ENCODE assay signal across 9 cellular contexts in genomic region chr9:5303840-5304795, GRCh38. TPM values are rescaled to one million over a fixed set of nuclear protein-coding genes. Genes with fewer than 3 reads are reported as not detected.
A peak's percentile ranks its signal among the peaks of the same experiment; 100 is the strongest.
DNase-seq lines count a peak whose midpoint lies in the region; ATAC-seq and TF ChIP-seq lines count a peak whose summit lies in the region.
"Not testable (repeated sequence)": the region's sequence is repeated elsewhere in the genome, so short reads cannot be mapped to it uniquely, and the experiment has no call there.
"Had no signal": no experiment of that assay in that cellular context is flagged by ENCODE, and none has a peak within 500 bp of the region (broad histone marks: within the 10 kb centered on the region; RNA-seq: fewer than 3 reads in every experiment).

Gene RLN2, minus strand, starts transcription at chr9:5304716. Its CDS starts 136 bp downstream, at chr9:5304580.

- not testable (repeated sequence) for H3K27ac Mint-ChIP-seq in activated naive CD8-positive, alpha-beta T cell treated with anti-CD3 and anti-CD28 coated beads, Interleukin-2, amount 50 U/mL, for 24 hours

- H3K79me2 ChIP-seq in SU-DHL-6 (ENCODE audit: insufficient read depth, low read length); hepatocyte: not testable (repeated sequence)

- H3K4me1 ChIP-seq in hepatocyte (ENCODE audit: insufficient read depth) = not testable (repeated sequence)

- H4K20me1 ChIP-seq in SU-DHL-6 (ENCODE audit: low read depth, low read length); hepatocyte (ENCODE audit: insufficient read depth, poor library complexity, severe bottlenecking): not testable (repeated sequence)

- peaks cover 23% of the 10 kb centered on the region for H3K4me1 Mint-ChIP-seq in activated naive CD8-positive, alpha-beta T cell treated with anti-CD3 and anti-CD28 coated beads, Interleukin-2, amount 50 U/mL, for 24 hours

- H3K27me3 Mint-ChIP-seq in activated naive CD8-positive, alpha-beta T cell treated with anti-CD3 and anti-CD28 coated beads, Interleukin-2, amount 50 U/mL, for 24 hours = not testable (repeated sequence)

- H3K9ac ChIP-seq in SU-DHL-6 (ENCODE audit: low read length) = not testable (repeated sequence)

- H3F3A ChIP-seq in SU-DHL-6 (ENCODE audit: insufficient read depth) = not testable (repeated sequence)

- not testable (repeated sequence) for TF ChIP-seq CTCF in SU-DHL-6 (IDR thresholded peaks at IDR 0.05; ENCODE audit: insufficient read depth, low read length, poor library complexity, severe bottlenecking); hepatocyte (IDR thresholded peaks at IDR 0.05; ENCODE audit: poor library complexity); retinal pigment epithelial cell (conservative IDR thresholded peaks at IDR 0.05; ENCODE audit: low read depth, low read length)

- not testable (repeated sequence) for H3K27me3 ChIP-seq in SU-DHL-6 (ENCODE audit: low read length); hepatocyte

- H2AFZ ChIP-seq in SU-DHL-6 (ENCODE audit: low read depth, low read length, severe bottlenecking) = peak within 1 kb of the TSS; percentile 94
- not testable (repeated sequence) for H2AFZ ChIP-seq in hepatocyte

- H3K4me2 ChIP-seq in SU-DHL-6 (ENCODE audit: low read depth, low read length, poor library complexity, severe bottlenecking) (peak within 1 kb of the TSS; percentile 30), hepatocyte (peak within 1 kb of the TSS; percentile 41)

- H3K4me3 ChIP-seq in SU-DHL-6 (ENCODE audit: insufficient read depth, low read length, poor library complexity, severe bottlenecking); hepatocyte: not testable (repeated sequence)
- H3K4me3 ChIP-seq in retinal pigment epithelial cell (ENCODE audit: low read length) = peak within 1 kb of the TSS; percentile 33

- H3K9me2 ChIP-seq in SU-DHL-6 (replicated peaks; ENCODE audit: insufficient read depth, low read length); hepatocyte (replicated peaks; ENCODE audit: insufficient read depth): not testable (repeated sequence)

- not testable (repeated sequence) for H3K27ac ChIP-seq in SU-DHL-6 (ENCODE audit: low read depth, low read length); hepatocyte

- H3K36me3 Mint-ChIP-seq in activated naive CD8-positive, alpha-beta T cell treated with anti-CD3 and anti-CD28 coated beads, Interleukin-2, amount 50 U/mL, for 24 hours (ENCODE audit: low read depth) = not testable (repeated sequence)

- in situ Hi-C loops in Caki2 (cut with HindIII; ENCODE audit: low pct_unique_long_range_greater_than_20kb, low sequenced_read_pairs) = not testable (repeated sequence)

- peak within 1 kb of the TSS; percentile 1 for H3K4me3 Mint-ChIP-seq in activated naive CD8-positive, alpha-beta T cell treated with anti-CD3 and anti-CD28 coated beads, Interleukin-2, amount 50 U/mL, for 24 hours

- not testable (repeated sequence) for H3K9me3 Mint-ChIP-seq in activated naive CD8-positive, alpha-beta T cell treated with anti-CD3 and anti-CD28 coated beads, Interleukin-2, amount 50 U/mL, for 24 hours

- ATAC-seq in GM19351 (IDR thresholded peaks at IDR 0.05; ENCODE audit: unreplicated experiment) = peak; percentile 99
- peak; percentile 99 for ATAC-seq in HG02678 (IDR thresholded peaks at IDR 0.05; ENCODE audit: unreplicated experiment)
- ATAC-seq in HG03469 (IDR thresholded peaks at IDR 0.05; ENCODE audit: unreplicated experiment) = peak; percentile 98
- ATAC-seq in activated naive CD8-positive, alpha-beta T cell treated with anti-CD3 and anti-CD28 coated beads, Interleukin-2, amount 50 U/mL, for 24 hours = peak; percentile 100

- not testable (repeated sequence) for H3K36me3 ChIP-seq in SU-DHL-6 (ENCODE audit: low read length); hepatocyte (replicated peaks; ENCODE audit: insufficient read depth, low read depth)

- not testable (repeated sequence) for H3K9me3 ChIP-seq in SU-DHL-6 (ENCODE audit: insufficient read depth, low read length); hepatocyte (ENCODE audit: low read depth)

- DNase-seq in Caki2 (ENCODE audit: low read depth) = peak; percentile 21
- DNase-seq in activated naive CD8-positive, alpha-beta T cell treated with anti-CD3 and anti-CD28 coated beads, Interleukin-2, amount 50 U/mL, for 24 hours; hepatocyte (ENCODE audit: low spot score); retinal pigment epithelial cell (ENCODE audit: low read depth): not testable (repeated sequence)

- WGBS in hepatocyte (ENCODE audit: low lambda C conversion rate, missing lambda C conversion rate) = 63% methylated on average over 12 of the region's 50 CpGs

RNA-seq across cellular contexts. Expression of gene RLN2, which starts in this region (rescaled TPM):
- total RNA-seq in Caki2 (2014; rRNA removed; shearing (Covaris generic); ENCODE audit: low replicate concordance) = not detected in 2 replicates
- 0.87 TPM in 1 of 2 replicates, not detected in the other for total RNA-seq in hepatocyte
- 0.70 and 0.81 TPM in 2 replicates for polyA plus RNA-seq in hepatocyte
- total RNA-seq: mesenteric fat pad had no signal

Comparison
In these comparisons a context has a peak if more than half of its experiments do, and no peak if none do; other contexts are left out.
1. Peak in DNase-seq in Caki2; RNA of the gene not detected or under 1 TPM.